Comparison of ENCODE assay signal across 10 cellular contexts in genomic region chr5:170572453-170572852, GRCh38.
DNase-seq lines count a peak whose midpoint lies in the region; ATAC-seq, FAIRE-seq and TF ChIP-seq lines count a peak whose summit lies in the region.
"Had no signal": no experiment of that assay in that cellular context is flagged by ENCODE, and none has a peak within 500 bp of the region (broad histone marks: within the 10 kb centered on the region; RNA-seq: fewer than 3 reads in every experiment).

No MANE protein-coding gene starts in this region.

- DNase-seq in AG10803 (ENCODE audit: low read depth) (peak; percentile 20), astrocyte of the hippocampus (ENCODE audit: low read depth, low spot score) (peak; percentile 20), sciatic nerve (ENCODE audit: low spot score) (no peak), D721Med (ENCODE audit: insufficient read length, low spot score) (no peak), DMS114 treated with DMSO at 0.1 percent for 48 hours (lab: John Stamatoyannopoulos, UW; ENCODE audit: unreplicated experiment) (no peak)
- DNase-seq in stimulated activated naive CD8-positive, alpha-beta T cell treated with anti-CD3 and anti-CD28 coated beads, Interleukin-15, amount 100 ng/mL, for 72 hours = peak; percentile 62 to 84
- DNase-seq: activated B cell treated with CpG ODN at 0.5 μM for 24 hours had no signal

- ATAC-seq in GM19468 (IDR thresholded peaks at IDR 0.05; ENCODE audit: extremely low read depth, unreplicated experiment) (peak; percentile 69), HG03521 (IDR thresholded peaks at IDR 0.05; ENCODE audit: unreplicated experiment) (peak; percentile 73), sciatic nerve (no peak)
- ATAC-seq in stimulated activated naive CD8-positive, alpha-beta T cell treated with anti-CD3 and anti-CD28 coated beads, Interleukin-15, amount 100 ng/mL, for 72 hours = peak; percentile 99

- H3K4me3 ChIP-seq in AG10803 (ENCODE audit: low read length) = no peak overlapping the region

- TF ChIP-seq CTCF in AG10803 (conservative IDR thresholded peaks at IDR 0.05; ENCODE audit: low read length) = no peak
- TF ChIP-seq CTCF in D721Med (IDR thresholded peaks at IDR 0.05; ENCODE audit: insufficient read depth, missing control alignments) = no peak

- peaks cover 83% of the 10 kb centered on the region for H3K27me3 Mint-ChIP-seq in stimulated activated naive CD8-positive, alpha-beta T cell treated with anti-CD3 and anti-CD28 coated beads, Interleukin-15, amount 100 ng/mL, for 72 hours

- peak overlapping the region in 1 of 2 donors; percentile 70 for H3K27ac Mint-ChIP-seq in stimulated activated naive CD8-positive, alpha-beta T cell treated with anti-CD3 and anti-CD28 coated beads, Interleukin-15, amount 100 ng/mL, for 72 hours
- H3K27ac Mint-ChIP-seq: activated B cell treated with CpG ODN at 0.5 μM for 24 hours had no signal

- H3K9me3 Mint-ChIP-seq in stimulated activated naive CD8-positive, alpha-beta T cell treated with anti-CD3 and anti-CD28 coated beads, Interleukin-15, amount 100 ng/mL, for 72 hours = peaks cover 4 to 10% of the 10 kb centered on the region in 2 donors
- H3K9me3 Mint-ChIP-seq: activated B cell treated with CpG ODN at 0.5 μM for 24 hours had no signal

- no peak for FAIRE-seq in D721Med (lab: Jason Lieb, UNC)
- FAIRE-seq: G401.6 had no signal

- peak overlapping the region; percentile 60 for H3K4me3 Mint-ChIP-seq in stimulated activated naive CD8-positive, alpha-beta T cell treated with anti-CD3 and anti-CD28 coated beads, Interleukin-15, amount 100 ng/mL, for 72 hours
- H3K4me3 Mint-ChIP-seq: activated B cell treated with CpG ODN at 0.5 μM for 24 hours had no signal

- peaks cover 25% of the 10 kb centered on the region for H3K4me1 Mint-ChIP-seq in stimulated activated naive CD8-positive, alpha-beta T cell treated with anti-CD3 and anti-CD28 coated beads, Interleukin-15, amount 100 ng/mL, for 72 hours
- H3K4me1 Mint-ChIP-seq: activated B cell treated with CpG ODN at 0.5 μM for 24 hours had no signal

- intact Hi-C loops in sciatic nerve (cut with DNase I) = no loop called here

Comparison
In these comparisons a context has a peak if more than half of its experiments do, and no peak if none do; other contexts are left out.
1. DNase-seq: peak in AG10803 (single experiment), astrocyte of the hippocampus (single experiment) and stimulated activated naive CD8-positive, alpha-beta T cell treated with anti-CD3 and anti-CD28 coated beads, Interleukin-15, amount 100 ng/mL, for 72 hours (2 of 2); none in sciatic nerve (single experiment), D721Med (single experiment) and DMS114 treated with DMSO at 0.1 percent for 48 hours (single experiment).